In the genomic region with DNA sequence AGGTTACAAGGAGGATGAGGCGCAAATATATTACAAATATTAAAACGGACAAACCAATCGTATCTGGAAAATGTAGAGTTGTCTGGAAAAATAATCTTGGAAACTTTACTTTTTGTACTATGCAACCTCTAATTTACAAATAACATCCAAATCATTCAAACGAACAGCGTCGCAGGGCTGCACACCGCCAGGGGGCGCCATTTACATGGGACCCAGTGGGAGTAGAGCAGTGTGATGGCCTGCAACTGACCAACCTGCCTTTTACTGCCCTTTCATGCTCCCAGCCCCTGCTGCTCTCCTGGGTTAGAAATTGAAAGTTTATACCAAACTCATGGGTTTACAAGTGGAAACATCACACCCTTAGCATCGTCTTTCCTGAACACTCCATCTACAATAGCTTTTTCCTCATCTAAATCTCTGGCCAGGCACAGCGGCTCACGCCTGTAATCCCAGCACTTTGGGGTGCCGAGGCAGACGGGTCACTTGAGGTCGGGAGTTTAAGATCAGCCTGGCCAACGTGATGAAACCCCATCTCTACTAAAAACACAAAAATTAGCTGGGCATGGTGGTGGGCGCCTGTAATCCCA, we compare ENCODE assay signal across 8 cellular contexts. TPM values are rescaled to one million over a fixed set of nuclear protein-coding genes. Genes with fewer than 3 reads are reported as not detected.
DNase-seq lines count a peak whose midpoint lies in the region; ATAC-seq, FAIRE-seq and TF ChIP-seq lines count a peak whose summit lies in the region.

No MANE protein-coding gene starts in this region.

- H2BK120ac ChIP-seq in H1 (replicated peaks; ENCODE audit: low read depth, low read length) = no peak overlapping the region

- peaks cover 7 to 90% of the 10 kb centered on the region in 2 experiments for H3K79me2 ChIP-seq in H1 (ENCODE audit: control insufficient read depth in 1 of 2, insufficient read depth in 2 of 2, low read length in 2 of 2)

- H4K91ac ChIP-seq in H1 (replicated peaks; ENCODE audit: insufficient read length, low read length) = no peak overlapping the region

- H3K9ac ChIP-seq in H1 (replicated peaks in 1 of 4; ENCODE audit: extremely low read depth in 1 of 4, low read depth in 3 of 4, low read length in 3 of 4) = no peak overlapping the region

- no peaks in the 10 kb centered on the region for H3K23me2 ChIP-seq in H1 (ENCODE audit: low read depth, low read length)

- TF ChIP-seq CTCF in H1 (IDR thresholded peaks at IDR 0.05; ENCODE audit: control extremely low read depth in 1 of 3, insufficient read depth in 1 of 3, low read depth in 1 of 3, low read length in 3 of 3) (peak; percentile 89 to 95 (median 93)), neural crest cell (conservative IDR thresholded peaks at IDR 0.05) (peak; percentile 83)

- CTCF ChIA-PET in H1 (lab: Charles Lee; ENCODE audit: partially characterized antibody) = interaction anchor here (0.7 to 7.1 kb wide), 32 partner anchors 8 to 289 kb away, joined by 3 to 63 read pairs (median 6); a partner anchor contains a TSS

- no peak overlapping the region for H2BK12ac ChIP-seq in H1 (ENCODE audit: low read depth, low read length)

- H2BK20ac ChIP-seq in H1 (ENCODE audit: low read length) = no peak overlapping the region

- no peak overlapping the region for H4K5ac ChIP-seq in H1 (ENCODE audit: insufficient read length, low read depth, low read length)

- H3K27ac Mint-ChIP-seq in neural crest cell (ENCODE audit: unreplicated experiment) = no peak overlapping the region

- H3K27ac ChIP-seq in H1 (ENCODE audit: low read depth, low read length) = no peak overlapping the region

- H3K9me3 Mint-ChIP-seq in neural crest cell = no peaks in the 10 kb centered on the region

- TF ChIP-seq EP300 in H1 (IDR thresholded peaks at IDR 0.05; ENCODE audit: borderline replicate concordance in 1 of 2, low read depth in 2 of 2, low read length in 2 of 2) = peak in 1 of 2 experiments; percentile 19; a peak in 1 of 3 replicates

- H3K36me3 Mint-ChIP-seq in neural crest cell (ENCODE audit: low read depth) = peaks cover 7% of the 10 kb centered on the region

- H3K27me3 ChIP-seq in H1 (replicated peaks in 1 of 4; ENCODE audit: control insufficient read depth in 3 of 4, extremely low read depth in 1 of 4, insufficient read depth in 3 of 4, low read length in 3 of 4) = no peaks in the 10 kb centered on the region

- H3K18ac ChIP-seq in H1 (ENCODE audit: extremely low read depth, low read length) = no peak overlapping the region

- no peak overlapping the region; the same call in 1 of the 2 replicates for H4K8ac ChIP-seq in H1 (ENCODE audit: extremely low read depth, insufficient read depth, low read length)

- H3K56ac ChIP-seq in H1 (replicated peaks; ENCODE audit: insufficient read length, low read depth, low read length) = no peak overlapping the region

- DNase-seq in SKM-1 treated with dmso at 0.1 percent for 144 hours (lab: John Stamatoyannopoulos, UW; ENCODE audit: unreplicated experiment) = peak; percentile 33
- no peak for DNase-seq in SKM-1 (lab: John Stamatoyannopoulos, UW; ENCODE audit: unreplicated experiment)
- peak; percentile 86 for DNase-seq in NCI-H2196 (lab: John Stamatoyannopoulos, UW; ENCODE audit: unreplicated experiment)
- peak; percentile 59 for DNase-seq in activated CD4-positive, alpha-beta T cell treated with anti-CD3 and anti-CD28 coated beads, Interleukin-2, amount 50 U/mL, for 1 hour
- DNase-seq in H1 (ENCODE audit: low read depth in 1 of 2, low spot score in 2 of 2) = peak in 1 of 2 experiments; percentile 91
- DNase-seq in neural crest cell (ENCODE audit: low read depth, low spot score) = peak; percentile 67

- no peak for TF ChIP-seq POLR2A in H1 (IDR thresholded peaks at IDR 0.05; ENCODE audit: control extremely low read depth in 1 of 2, low read depth in 2 of 2, low read length in 2 of 2)

- no peak overlapping the region for H3K14ac ChIP-seq in H1 (ENCODE audit: insufficient read length)

- H3K27me3 Mint-ChIP-seq in neural crest cell (ENCODE audit: low read depth) = no peaks in the 10 kb centered on the region

- no peaks in the 10 kb centered on the region; the same call in none of the 2 replicates for H3K79me1 ChIP-seq in H1 (ENCODE audit: low read depth, low read length)

- no peak overlapping the region; a peak in 1 of 4 replicates for H3K4me2 ChIP-seq in H1 (ENCODE audit: insufficient read depth in 1 of 2, low read depth in 2 of 2, low read length in 2 of 2)

- no peaks in the 10 kb centered on the region for H4K20me1 ChIP-seq in H1 (replicated peaks in 1 of 2; ENCODE audit: control insufficient read depth in 1 of 2, insufficient read depth in 2 of 2, low read length in 2 of 2)

- H3K4me3 Mint-ChIP-seq in neural crest cell = no peak overlapping the region

- H3K36me3 ChIP-seq in H1 (ENCODE audit: control insufficient read depth in 2 of 4, insufficient read depth in 4 of 4, low read length in 3 of 4) = no peaks in the 10 kb centered on the region

- peak; percentile 42 for FAIRE-seq in H1 (lab: Jason Lieb, UNC)

- TF ChIP-seq RAD21 in H1 (IDR thresholded peaks at IDR 0.05 in 1 of 2, conservative IDR thresholded peaks at IDR 0.05 in 1 of 2; ENCODE audit: low read depth in 2 of 2, low read length in 2 of 2) = peak; percentile 92

- H3K4me3 ChIP-seq in H1 (ENCODE audit: extremely low read depth in 1 of 4, insufficient read depth in 2 of 4, low read depth in 3 of 4, low read length in 4 of 4) = no peak overlapping the region

- no peak for ATAC-seq in GM21367 (IDR thresholded peaks at IDR 0.05; ENCODE audit: unreplicated experiment)
- ATAC-seq in GM21723 (IDR thresholded peaks at IDR 0.05; ENCODE audit: unreplicated experiment) = no peak

- POLR2A ChIA-PET in H1 (lab: Charles Lee; ENCODE audit: partially characterized antibody) = no interaction called here

- H2BK5ac ChIP-seq in H1 (ENCODE audit: low read depth, low read length) = no peak overlapping the region

- WGBS in H1 (ENCODE audit: extremely low coverage in 1 of 2, insufficient coverage in 1 of 2, insufficient read length in 1 of 2, insufficient replicate concordance in 2 of 2, low coverage in 1 of 2, low lambda C conversion rate in 2 of 2, missing lambda C conversion rate in 1 of 2), 2 experiments = 50% methylated on average over 16 of the region's 16 CpGs; no CpG with 5 or more reads in 1 of the 2 experiments

- no peak overlapping the region for H3K4ac ChIP-seq in H1 (replicated peaks; ENCODE audit: insufficient read length, low read depth, low read length)

- H3K4me1 ChIP-seq in H1 (replicated peaks in 1 of 4; ENCODE audit: control insufficient read depth in 3 of 4, insufficient read depth in 4 of 4, low read length in 3 of 4) = no peaks in the 10 kb centered on the region; a peak in 3 of 7 replicates

- peaks cover 16% of the 10 kb centered on the region for H3K4me1 Mint-ChIP-seq in neural crest cell

- H2BK15ac ChIP-seq in H1 (ENCODE audit: low read length) = no peak overlapping the region

- H2AK5ac ChIP-seq in H1 (ENCODE audit: low read depth, low read length) = no peak overlapping the region

- no peak overlapping the region for H2AFZ ChIP-seq in H1 (ENCODE audit: low read length)

- H3K23ac ChIP-seq in H1 (ENCODE audit: insufficient read length) = no peak overlapping the region

- H3K9me3 ChIP-seq in H1 (ENCODE audit: insufficient read depth in 2 of 2, low read depth in 1 of 2, low read length in 1 of 2) = no peaks in the 10 kb centered on the region

TF ChIP-seq in H1, 55 proteins besides CTCF, POLR2A, EP300 and RAD21:
- TF ChIP-seq JUN (IDR thresholded peaks at IDR 0.05; ENCODE audit: low read depth, low read length) (0 out of 2 replicates have a peak, but pooled peaks have one; percentile 6), KDM5A (IDR thresholded peaks at IDR 0.05; ENCODE audit: low read length) (no peak)

RNA-seq across cellular contexts. Expression of a gene that starts 10.0 kb away (rescaled TPM):
- 53.8 and 54.7 TPM in 2 replicates for total RNA-seq in H1 (2021; fragmentation: NEBNext Ultra II Directional; extraction: Animal tissue kit (Norgen Biotek cat#: 25700))
- polyA plus RNA-seq in H1 (2011; rRNA removed) = 13.6 and 17.6 TPM in 2 replicates
- 21.2 TPM for polyA plus RNA-seq in H1 (2011; cell fraction: cytosol; rRNA removed)
- polyA plus RNA-seq in H1 (2011; cell fraction: nucleus; rRNA removed) = 12.1 TPM
- polyA plus RNA-seq in H1 (2012, experiment 1 of 2) = 33.7 to 47.4 TPM (median 36.9 TPM) in 4 replicates
- polyA plus RNA-seq in H1 (2012, experiment 2 of 2) = 46.7 TPM
- 47.4 TPM for polyA plus RNA-seq in H1 (2013, experiment 1 of 2)
- polyA plus RNA-seq in H1 (2013, experiment 2 of 2) = 44.0 TPM
- 19.7 and 24.7 TPM in 2 replicates for polyA minus RNA-seq in H1 (2011; rRNA and poly(A)+ RNA removed)
- 24.5 TPM for polyA minus RNA-seq in H1 (2011; cell fraction: cytosol; rRNA and poly(A)+ RNA removed)
- 25.2 TPM for polyA minus RNA-seq in H1 (2011; cell fraction: nucleus; rRNA and poly(A)+ RNA removed)
- total RNA-seq in neural crest cell = 21.5 and 21.9 TPM in 2 replicates

RNA-seq across cellular contexts. Expression of a gene that starts 20.7 kb away (rescaled TPM):
- 73.2 and 82.4 TPM in 2 replicates for total RNA-seq in H1 (2021; fragmentation: NEBNext Ultra II Directional; extraction: Animal tissue kit (Norgen Biotek cat#: 25700))
- polyA plus RNA-seq in H1 (2011; rRNA removed) = 10.1 and 14.0 TPM in 2 replicates
- polyA plus RNA-seq in H1 (2011; cell fraction: cytosol; rRNA removed) = 25.7 TPM
- polyA plus RNA-seq in H1 (2011; cell fraction: nucleus; rRNA removed) = 7.4 TPM
- polyA plus RNA-seq in H1 (2012, experiment 1 of 2) = 42.3 to 72.6 TPM (median 48.4 TPM) in 4 replicates
- 6.7 TPM for polyA plus RNA-seq in H1 (2012, experiment 2 of 2)
- 50.9 TPM for polyA plus RNA-seq in H1 (2013, experiment 1 of 2)
- 55.3 TPM for polyA plus RNA-seq in H1 (2013, experiment 2 of 2)
- polyA minus RNA-seq in H1 (2011; rRNA and poly(A)+ RNA removed) = 13.2 and 17.0 TPM in 2 replicates
- polyA minus RNA-seq in H1 (2011; cell fraction: cytosol; rRNA and poly(A)+ RNA removed) = 28.3 TPM
- polyA minus RNA-seq in H1 (2011; cell fraction: nucleus; rRNA and poly(A)+ RNA removed) = 17.2 TPM
- 54.7 and 55.6 TPM in 2 replicates for total RNA-seq in neural crest cell
